In the genomic region with DNA sequence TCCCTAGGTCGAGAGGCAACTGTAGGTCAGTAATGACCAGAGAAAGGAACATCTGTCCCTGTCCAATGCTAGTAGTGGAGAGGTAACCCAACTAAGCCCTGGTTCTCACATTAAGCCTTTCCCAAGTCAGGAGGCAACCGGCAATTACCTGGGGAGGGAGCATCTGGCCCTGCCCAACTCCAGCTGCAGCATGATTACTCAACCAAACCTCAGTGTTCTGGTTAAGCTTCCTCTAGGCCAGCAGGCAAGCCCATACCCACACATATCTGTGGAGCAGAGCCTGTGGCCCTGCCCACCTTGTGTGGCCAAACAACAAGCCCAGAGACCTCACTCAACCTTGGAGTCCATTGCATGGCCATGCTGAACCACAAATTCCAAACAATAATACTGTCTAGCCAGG, we compare ENCODE assay signal across 29 cellular contexts.
"Had no signal": no experiment of that assay in that cellular context is flagged by ENCODE, and none has a peak within 500 bp of the region (broad histone marks: within the 10 kb centered on the region; RNA-seq: fewer than 3 reads in every experiment).

No MANE protein-coding gene starts in this region.

- ATAC-seq: natural killer cell; psoas muscle; right cardiac atrium; right lobe of liver; stimulated activated memory B cell treated with anti-CD40 and anti-IgM and Interleukin-4, amounts not matched to agents 10 μg/mL and 1 μg/mL and 100 μg/mL, for 72 hours; stimulated activated naive CD8-positive, alpha-beta T cell treated with anti-CD3 and anti-CD28 coated beads, Interleukin-15, amount 100 ng/mL, for 72 hours; stimulated activated naive CD8-positive, alpha-beta T cell treated with anti-CD3 and anti-CD28 coated beads, Interleukin-15, Interleukin-2, amounts not matched to agents 100 U/mL and 50 U/mL, for 24 hours; upper lobe of right lung had no signal

- H3K36me3 ChIP-seq: neural progenitor cell, ovary, right lobe of liver, sigmoid colon, suprapubic skin, tibial artery, transverse colon, upper lobe of right lung, uterus had no signal

- DNase-seq: natural killer cell; occipital lobe; ovary; posterior cingulate gyrus; psoas muscle; right cardiac atrium; right lobe of liver; sigmoid colon; small intestine; stimulated activated CD4-positive, alpha-beta T cell treated with anti-CD3 and anti-CD28 coated beads, Interleukin-15, amount 100 ng/mL, for 24 hours; stimulated activated CD4-positive, alpha-beta T cell treated with anti-CD3 and anti-CD28 coated beads, Interleukin-2, amount 100 ng/mL, for 24 hours; stimulated activated CD4-positive, alpha-beta T cell treated with anti-CD3 and anti-CD28 coated beads, Interleukin-2, amount 100 ng/mL, for 48 hours; stimulated activated CD4-positive, alpha-beta T cell treated with anti-CD3 and anti-CD28 coated beads, Interleukin-4, amount 100 ng/mL, for 24 hours; stimulated activated naive CD4-positive, alpha-beta T cell; stimulated activated naive CD8-positive, alpha-beta T cell treated with anti-CD3 and anti-CD28 coated beads, Interleukin-15, amount 100 ng/mL, for 72 hours; stimulated activated naive CD8-positive, alpha-beta T cell treated with anti-CD3 and anti-CD28 coated beads, Interleukin-15, Interleukin-2, amounts not matched to agents 100 U/mL and 50 U/mL, for 24 hours; substantia nigra; testis; tibial artery; transverse colon; upper lobe of right lung; uterus had no signal

- H3K4me1 ChIP-seq: neural progenitor cell, parathyroid adenoma, psoas muscle, right lobe of liver, sigmoid colon, suprapubic skin, testis, tibial artery, transverse colon, upper lobe of right lung, uterus had no signal

- H3K27me3 ChIP-seq: neural progenitor cell, ovary, right lobe of liver, sigmoid colon, suprapubic skin, testis, tibial artery, transverse colon, upper lobe of right lung, uterus had no signal

- H3K27me3 Mint-ChIP-seq: progenitor cell of endocrine pancreas; stimulated activated memory B cell treated with anti-CD40 and anti-IgM and Interleukin-4, amounts not matched to agents 10 μg/mL and 1 μg/mL and 100 μg/mL, for 72 hours; stimulated activated naive CD8-positive, alpha-beta T cell treated with anti-CD3 and anti-CD28 coated beads, Interleukin-15, amount 100 ng/mL, for 72 hours; type B pancreatic cell had no signal

- H3K27ac ChIP-seq: neural progenitor cell, ovary, parathyroid adenoma, psoas muscle, right lobe of liver, sigmoid colon, suprapubic skin, testis, tibial artery, transverse colon, upper lobe of right lung, uterus had no signal

- H3K4me1 Mint-ChIP-seq: natural killer cell; nephron; neural progenitor cell; stimulated activated memory B cell treated with anti-CD40 and anti-IgM and Interleukin-4, amounts not matched to agents 10 μg/mL and 1 μg/mL and 100 μg/mL, for 72 hours had no signal

- H3K4me3 Mint-ChIP-seq: natural killer cell; nephron; neural progenitor cell; stimulated activated memory B cell treated with anti-CD40 and anti-IgM and Interleukin-4, amounts not matched to agents 10 μg/mL and 1 μg/mL and 100 μg/mL, for 72 hours; stimulated activated naive CD8-positive, alpha-beta T cell treated with anti-CD3 and anti-CD28 coated beads, Interleukin-15, amount 100 ng/mL, for 72 hours; type B pancreatic cell had no signal

- H3K79me2 ChIP-seq: parathyroid adenoma had no signal

- H3K9me3 ChIP-seq: ovary, psoas muscle, right lobe of liver, sigmoid colon, suprapubic skin, testis, tibial artery, transverse colon, upper lobe of right lung, uterus had no signal

- FAIRE-seq: small intestine had no signal

- H3K36me3 Mint-ChIP-seq: natural killer cell; stimulated activated memory B cell treated with anti-CD40 and anti-IgM and Interleukin-4, amounts not matched to agents 10 μg/mL and 1 μg/mL and 100 μg/mL, for 72 hours; type B pancreatic cell had no signal

- H3K9ac ChIP-seq: neural progenitor cell, parathyroid adenoma had no signal

- H3K27ac Mint-ChIP-seq: natural killer cell; nephron; neural progenitor cell; progenitor cell of endocrine pancreas; stimulated activated memory B cell treated with anti-CD40 and anti-IgM and Interleukin-4, amounts not matched to agents 10 μg/mL and 1 μg/mL and 100 μg/mL, for 72 hours; stimulated activated naive CD8-positive, alpha-beta T cell treated with anti-CD3 and anti-CD28 coated beads, Interleukin-15, amount 100 ng/mL, for 72 hours; type B pancreatic cell had no signal

- H2AFZ ChIP-seq: neural progenitor cell, parathyroid adenoma had no signal

- H3K4me3 ChIP-seq: neural progenitor cell, ovary, psoas muscle, right lobe of liver, sigmoid colon, suprapubic skin, testis, tibial artery, transverse colon, upper lobe of right lung, uterus had no signal

- H3K4me2 ChIP-seq: neural progenitor cell had no signal
